In the genomic region with DNA sequence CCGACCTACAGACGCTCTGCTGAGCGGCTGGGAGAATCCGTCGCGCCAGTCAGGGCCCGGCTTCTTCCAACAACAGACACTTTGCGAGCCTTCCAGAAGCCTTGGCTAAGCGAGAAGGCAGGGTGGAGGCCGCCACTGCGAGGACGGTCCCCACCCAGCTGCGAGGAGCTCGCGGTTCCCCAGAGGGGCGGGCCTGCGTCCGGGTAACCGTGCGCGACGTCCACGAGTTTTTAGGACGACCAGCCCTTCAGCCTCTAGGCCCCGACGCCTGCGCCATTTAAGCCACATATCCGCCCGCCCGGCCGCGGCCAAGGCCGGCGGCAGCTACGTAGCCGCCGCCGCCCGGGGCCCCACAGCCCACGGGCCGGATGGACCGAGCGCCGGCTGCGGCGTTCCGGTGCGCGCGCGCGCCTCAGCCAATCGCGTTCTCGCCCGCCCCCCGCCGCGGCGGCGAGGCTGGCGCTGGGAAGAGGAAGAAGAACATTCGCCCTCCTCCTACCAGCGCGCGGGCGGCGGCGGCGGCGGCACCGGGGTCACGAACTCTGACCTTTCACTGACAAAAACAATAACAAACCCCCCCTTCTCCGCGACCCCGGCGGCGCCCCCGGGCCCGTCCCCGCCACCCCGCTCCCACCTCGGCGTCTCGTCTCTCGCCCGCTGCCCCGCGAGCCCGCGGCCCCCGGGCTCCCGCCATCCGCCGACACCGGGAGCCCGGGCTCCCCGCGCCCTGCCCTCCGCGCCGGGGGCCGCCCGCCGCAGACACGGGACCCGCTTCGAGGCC, we compare ENCODE assay signal across 8 cellular contexts. TPM values are rescaled to one million over a fixed set of nuclear protein-coding genes. Genes with fewer than 3 reads are reported as not detected.
DNase-seq lines count a peak whose midpoint lies in the region; ATAC-seq, FAIRE-seq and TF ChIP-seq lines count a peak whose summit lies in the region.

A gene (plus strand): TSS at position 479 of the 781 bp plus-strand sequence. CDS start 56,332 bp downstream, outside the sequence.

- H3K9me3 Mint-ChIP-seq in WTC11 = no peaks in the 10 kb centered on the region

- H3K4me3 Mint-ChIP-seq in WTC11 = peak within 1 kb of the TSS; percentile 96

- TF ChIP-seq CTCF in 22Rv1 (IDR thresholded peaks at IDR 0.05) = no peak
- no peak for TF ChIP-seq CTCF in WTC11 (IDR thresholded peaks at IDR 0.05)
- TF ChIP-seq CTCF in bronchial epithelial cell (IDR thresholded peaks at IDR 0.05; ENCODE audit: insufficient read depth, low read length, severe bottlenecking) = no peak
- no peak for TF ChIP-seq CTCF in spleen (IDR thresholded peaks at IDR 0.05 in 8 of 11, conservative IDR thresholded peaks at IDR 0.05 in 3 of 11)

- H3K36me3 Mint-ChIP-seq in WTC11 = peaks cover 24% of the 10 kb centered on the region

- peaks cover 35 to 85% (median 63%) of the 10 kb centered on the region in 6 donors for H3K4me1 ChIP-seq in spleen

- H3K9me3 ChIP-seq in spleen = no peaks in the 10 kb centered on the region

- H3K4me1 Mint-ChIP-seq in WTC11 = peaks cover 42% of the 10 kb centered on the region

- H3K27ac ChIP-seq in 22Rv1 = peak within 1 kb of the TSS; percentile 99
- H3K27ac ChIP-seq in spleen = peak within 1 kb of the TSS; percentile 94 to 100 (median 99)

- H3K4me3 ChIP-seq in bronchial epithelial cell (ENCODE audit: low read depth, low read length) (peak within 1 kb of the TSS; percentile 82), spleen (peak within 1 kb of the TSS; percentile 70 to 94 (median 84))

- peak; percentile 33 for ATAC-seq in GM18858 (IDR thresholded peaks at IDR 0.05; ENCODE audit: unreplicated experiment)
- peak; percentile 53 for ATAC-seq in HG03064 (IDR thresholded peaks at IDR 0.05; ENCODE audit: low read depth, unreplicated experiment)
- ATAC-seq in WTC11 = peak; percentile 28

- POLR2A ChIA-PET in WTC11 (lab: Charles Lee) = no interaction called here

- CTCF ChIA-PET in WTC11 (lab: Charles Lee) = interaction anchor here (0.8 to 1.2 kb wide), 4 partner anchors 21 to 274 kb away, joined by 3 to 5 read pairs (median 4); no protein-coding TSS in a partner anchor

- peak within 1 kb of the TSS; percentile 100 for H3K27ac Mint-ChIP-seq in WTC11

- TF ChIP-seq POLR2A in spleen (IDR thresholded peaks at IDR 0.05) = peak in 2 of 3 donors; percentile 54 to 56

- no peaks in the 10 kb centered on the region for H3K27me3 Mint-ChIP-seq in WTC11 (ENCODE audit: low read depth)

- DNase-seq in NCI-H2227 (lab: John Stamatoyannopoulos, UW; ENCODE audit: unreplicated experiment) = peak; percentile 87
- peak; percentile 76 for DNase-seq in WTC11 (ENCODE audit: low spot score)
- DNase-seq in bronchial epithelial cell (ENCODE audit: low read depth) = peak; percentile 36
- peak; percentile 72 for DNase-seq in inferior parietal cortex (ENCODE audit: extremely low spot score)
- DNase-seq in spleen = peak; percentile 97

- 0 to 2% (median 1%) methylated on average over 20 to 108 of the region's 108 CpGs for WGBS in spleen, 5 donors

- H3K36me3 ChIP-seq in bronchial epithelial cell (ENCODE audit: control insufficient read depth, insufficient read depth, low read length) = peaks cover 3% of the 10 kb centered on the region
- H3K36me3 ChIP-seq in spleen = peaks cover 0 to 35% (median 23%) of the 10 kb centered on the region in 6 donors

- no peak for FAIRE-seq in bronchial epithelial cell (lab: Jason Lieb, UNC)

- intact Hi-C loops in spleen (cut with DNase I; ENCODE audit: low total_unique reads) = loop anchor here (10.0 kb wide), 1 partner anchor 98 kb away; no protein-coding TSS in a partner anchor

- no peaks in the 10 kb centered on the region for H3K27me3 ChIP-seq in bronchial epithelial cell (ENCODE audit: control insufficient read depth, insufficient read depth, low read length)
- no peaks in the 10 kb centered on the region for H3K27me3 ChIP-seq in spleen (replicated peaks in 1 of 7)

TF ChIP-seq in WTC11, 78 proteins besides CTCF, POLR2A, EP300 and RAD21 (continues in another document):
- TF ChIP-seq FOXK1 (CRISPR knock-in tag; IDR thresholded peaks at IDR 0.05) = peak; percentile 40; the same call in 1 of the 2 replicates
- peak; percentile 58; the same call in 1 of the 2 replicates for TF ChIP-seq NR2C2 (CRISPR knock-in tag; IDR thresholded peaks at IDR 0.05)
- no peak for TF ChIP-seq ESRRA (CRISPR knock-in tag; IDR thresholded peaks at IDR 0.05; ENCODE audit: borderline replicate concordance)
- no peak for TF ChIP-seq NR3C1 (CRISPR knock-in tag; conservative IDR thresholded peaks at IDR 0.05; ENCODE audit: low read depth)
- TF ChIP-seq, protein P1, sequence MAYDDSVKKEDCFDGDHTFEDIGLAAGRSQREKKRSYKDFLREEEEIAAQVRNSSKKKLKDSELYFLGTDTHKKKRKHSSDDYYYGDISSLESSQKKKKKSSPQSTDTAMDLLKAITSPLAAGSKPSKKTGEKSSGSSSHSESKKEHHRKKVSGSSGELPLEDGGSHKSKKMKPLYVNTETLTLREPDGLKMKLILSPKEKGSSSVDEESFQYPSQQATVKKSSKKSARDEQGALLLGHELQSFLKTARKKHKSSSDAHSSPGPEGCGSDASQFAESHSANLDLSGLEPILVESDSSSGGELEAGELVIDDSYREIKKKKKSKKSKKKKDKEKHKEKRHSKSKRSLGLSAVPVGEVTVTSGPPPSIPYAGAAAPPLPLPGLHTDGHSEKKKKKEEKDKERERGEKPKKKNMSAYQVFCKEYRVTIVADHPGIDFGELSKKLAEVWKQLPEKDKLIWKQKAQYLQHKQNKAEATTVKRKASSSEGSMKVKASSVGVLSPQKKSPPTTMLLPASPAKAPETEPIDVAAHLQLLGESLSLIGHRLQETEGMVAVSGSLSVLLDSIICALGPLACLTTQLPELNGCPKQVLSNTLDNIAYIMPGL (CRISPR knock-in tag; IDR thresholded peaks at IDR 0.05) = 0 out of 2 replicates have a peak, but pooled peaks have one; percentile 42
- TF ChIP-seq EMX1 (CRISPR knock-in tag; IDR thresholded peaks at IDR 0.05) = no peak
- TF ChIP-seq, protein P2, sequence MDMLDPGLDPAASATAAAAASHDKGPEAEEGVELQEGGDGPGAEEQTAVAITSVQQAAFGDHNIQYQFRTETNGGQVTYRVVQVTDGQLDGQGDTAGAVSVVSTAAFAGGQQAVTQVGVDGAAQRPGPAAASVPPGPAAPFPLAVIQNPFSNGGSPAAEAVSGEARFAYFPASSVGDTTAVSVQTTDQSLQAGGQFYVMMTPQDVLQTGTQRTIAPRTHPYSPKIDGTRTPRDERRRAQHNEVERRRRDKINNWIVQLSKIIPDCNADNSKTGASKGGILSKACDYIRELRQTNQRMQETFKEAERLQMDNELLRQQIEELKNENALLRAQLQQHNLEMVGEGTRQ (CRISPR knock-in tag; IDR thresholded peaks at IDR 0.05) = no peak
- TF ChIP-seq, protein P3, sequence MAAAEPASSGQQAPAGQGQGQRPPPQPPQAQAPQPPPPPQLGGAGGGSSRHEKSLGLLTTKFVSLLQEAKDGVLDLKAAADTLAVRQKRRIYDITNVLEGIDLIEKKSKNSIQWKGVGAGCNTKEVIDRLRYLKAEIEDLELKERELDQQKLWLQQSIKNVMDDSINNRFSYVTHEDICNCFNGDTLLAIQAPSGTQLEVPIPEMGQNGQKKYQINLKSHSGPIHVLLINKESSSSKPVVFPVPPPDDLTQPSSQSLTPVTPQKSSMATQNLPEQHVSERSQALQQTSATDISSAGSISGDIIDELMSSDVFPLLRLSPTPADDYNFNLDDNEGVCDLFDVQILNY (CRISPR knock-in tag; IDR thresholded peaks at IDR 0.05) = 0 out of 2 replicates have a peak, but pooled peaks have one; percentile 59
- TF ChIP-seq, protein P4, sequence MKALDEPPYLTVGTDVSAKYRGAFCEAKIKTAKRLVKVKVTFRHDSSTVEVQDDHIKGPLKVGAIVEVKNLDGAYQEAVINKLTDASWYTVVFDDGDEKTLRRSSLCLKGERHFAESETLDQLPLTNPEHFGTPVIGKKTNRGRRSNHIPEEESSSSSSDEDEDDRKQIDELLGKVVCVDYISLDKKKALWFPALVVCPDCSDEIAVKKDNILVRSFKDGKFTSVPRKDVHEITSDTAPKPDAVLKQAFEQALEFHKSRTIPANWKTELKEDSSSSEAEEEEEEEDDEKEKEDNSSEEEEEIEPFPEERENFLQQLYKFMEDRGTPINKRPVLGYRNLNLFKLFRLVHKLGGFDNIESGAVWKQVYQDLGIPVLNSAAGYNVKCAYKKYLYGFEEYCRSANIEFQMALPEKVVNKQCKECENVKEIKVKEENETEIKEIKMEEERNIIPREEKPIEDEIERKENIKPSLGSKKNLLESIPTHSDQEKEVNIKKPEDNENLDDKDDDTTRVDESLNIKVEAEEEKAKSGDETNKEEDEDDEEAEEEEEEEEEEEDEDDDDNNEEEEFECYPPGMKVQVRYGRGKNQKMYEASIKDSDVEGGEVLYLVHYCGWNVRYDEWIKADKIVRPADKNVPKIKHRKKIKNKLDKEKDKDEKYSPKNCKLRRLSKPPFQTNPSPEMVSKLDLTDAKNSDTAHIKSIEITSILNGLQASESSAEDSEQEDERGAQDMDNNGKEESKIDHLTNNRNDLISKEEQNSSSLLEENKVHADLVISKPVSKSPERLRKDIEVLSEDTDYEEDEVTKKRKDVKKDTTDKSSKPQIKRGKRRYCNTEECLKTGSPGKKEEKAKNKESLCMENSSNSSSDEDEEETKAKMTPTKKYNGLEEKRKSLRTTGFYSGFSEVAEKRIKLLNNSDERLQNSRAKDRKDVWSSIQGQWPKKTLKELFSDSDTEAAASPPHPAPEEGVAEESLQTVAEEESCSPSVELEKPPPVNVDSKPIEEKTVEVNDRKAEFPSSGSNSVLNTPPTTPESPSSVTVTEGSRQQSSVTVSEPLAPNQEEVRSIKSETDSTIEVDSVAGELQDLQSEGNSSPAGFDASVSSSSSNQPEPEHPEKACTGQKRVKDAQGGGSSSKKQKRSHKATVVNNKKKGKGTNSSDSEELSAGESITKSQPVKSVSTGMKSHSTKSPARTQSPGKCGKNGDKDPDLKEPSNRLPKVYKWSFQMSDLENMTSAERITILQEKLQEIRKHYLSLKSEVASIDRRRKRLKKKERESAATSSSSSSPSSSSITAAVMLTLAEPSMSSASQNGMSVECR (CRISPR knock-in tag; IDR thresholded peaks at IDR 0.05; ENCODE audit: borderline replicate concordance) = peak; percentile 41; the same call in 1 of the 2 replicates
- TF ChIP-seq, protein P5, sequence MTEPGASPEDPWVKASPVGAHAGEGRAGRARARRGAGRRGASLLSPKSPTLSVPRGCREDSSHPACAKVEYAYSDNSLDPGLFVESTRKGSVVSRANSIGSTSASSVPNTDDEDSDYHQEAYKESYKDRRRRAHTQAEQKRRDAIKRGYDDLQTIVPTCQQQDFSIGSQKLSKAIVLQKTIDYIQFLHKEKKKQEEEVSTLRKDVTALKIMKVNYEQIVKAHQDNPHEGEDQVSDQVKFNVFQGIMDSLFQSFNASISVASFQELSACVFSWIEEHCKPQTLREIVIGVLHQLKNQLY (CRISPR knock-in tag; IDR thresholded peaks at IDR 0.05) = 0 out of 2 replicates have a peak, but pooled peaks have one; percentile 40
- no peak for TF ChIP-seq RELA (CRISPR knock-in tag; IDR thresholded peaks at IDR 0.05; ENCODE audit: borderline replicate concordance)
- TF ChIP-seq NFE2L1 (CRISPR knock-in tag; IDR thresholded peaks at IDR 0.05) = no peak

RNA-seq across cellular contexts. Expression of the gene that starts here (rescaled TPM):
- 48.6 to 51.5 TPM (median 50.8 TPM) in 3 replicates for total RNA-seq in WTC11 (2021)
- total RNA-seq in bronchial epithelial cell = 15.0 and 16.1 TPM in 2 replicates
- total RNA-seq in spleen = 10 to 100 TPM; 55.9 to 75.5 (median 64.1) TPM
- 10 to 100 TPM in 1 of 3 donors, 1 to 10 TPM in 2; 7.2 to 10.3 (median 7.8) TPM for polyA plus RNA-seq in spleen

Comparison
In these comparisons a context has a peak if more than half of its experiments do, and no peak if none do; other contexts are left out.
1. Peak in every context shown above with its lines: DNase-seq, ATAC-seq, H3K4me3 ChIP-seq and H3K27ac ChIP-seq.
2. DNase-seq: peak in every context shown above with its lines; median percentile 97 in spleen; 87 in NCI-H2227; 76 in WTC11; 72 in inferior parietal cortex; 36 in bronchial epithelial cell.